In the genomic region with DNA sequence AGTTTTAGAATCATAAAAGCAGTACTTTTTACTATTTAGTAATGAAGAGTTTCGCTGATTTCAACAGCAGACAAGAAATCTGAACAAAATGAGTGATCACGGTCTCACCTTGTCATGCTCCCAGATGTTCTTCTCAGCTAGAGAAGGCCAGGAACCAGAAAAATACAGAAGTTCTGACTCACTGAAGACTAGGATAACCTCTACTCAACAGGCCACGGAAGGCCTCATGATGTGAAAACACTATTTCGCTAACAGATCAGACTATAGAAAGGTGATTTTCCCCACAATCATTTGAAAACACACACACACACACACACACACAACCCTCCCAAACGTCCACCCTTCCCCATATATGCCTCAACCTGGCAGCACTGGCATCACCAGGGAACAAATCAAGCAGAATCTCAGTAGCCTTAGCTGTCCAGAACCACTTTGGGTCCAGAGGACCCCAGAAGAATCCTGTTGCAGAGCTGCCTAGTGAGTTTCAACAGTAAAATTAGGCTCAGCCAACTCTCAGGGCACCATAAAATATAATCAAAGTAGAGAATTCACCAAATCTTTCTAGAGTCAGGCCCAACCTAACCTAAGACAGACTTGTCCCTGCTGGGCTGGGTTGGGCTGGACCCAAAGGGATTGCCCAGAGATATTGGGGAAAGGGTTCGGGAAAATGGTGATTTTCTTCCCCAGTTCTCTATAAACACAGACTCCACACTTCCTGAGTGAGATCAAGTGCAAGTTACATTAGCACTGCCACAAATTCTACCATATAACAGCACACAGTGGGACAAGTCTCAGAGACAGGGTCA, we compare ENCODE assay signal across 8 cellular contexts. TPM values are rescaled to one million over a fixed set of nuclear protein-coding genes. Genes with fewer than 3 reads are reported as not detected.
DNase-seq lines count a peak whose midpoint lies in the region; ATAC-seq and TF ChIP-seq lines count a peak whose summit lies in the region.

No MANE protein-coding gene starts in this region.

- no peaks in the 10 kb centered on the region for H3K27me3 ChIP-seq in prostate gland (replicated peaks; ENCODE audit: insufficient read depth)

- H3K36me3 ChIP-seq in prostate gland, result no peaks in the 10 kb centered on the region

- intact Hi-C loops in prostate gland (cut with DNase I), result loop anchor here (5.0 kb wide), 1 partner anchor 63 kb away; no protein-coding TSS in a partner anchor
- intact Hi-C loops in left colon (cut with DNase I, micrococcal nuclease), result no loop called here

- no peak for TF ChIP-seq POLR2A in prostate gland (IDR thresholded peaks at IDR 0.05)

- H3K27ac ChIP-seq in epithelial cell of prostate (peak overlapping the region; percentile 14), prostate gland (no peak overlapping the region)

- DNase-seq in GM12865 (ENCODE audit: low read depth) (peak; percentile 86), LHCN-M2 (ENCODE audit: low read depth) (peak; percentile 50), epithelial cell of prostate (ENCODE audit: low read depth, low spot score) (no peak), prostate gland (ENCODE audit: low spot score) (no peak), COLO829 (ENCODE audit: low spot score) (no peak), left colon (no peak)

- H3K4me3 ChIP-seq in GM12865 (ENCODE audit: low read depth, low read length) (peak overlapping the region; percentile 9; the same call in 1 of the 2 replicates), prostate gland (no peak overlapping the region)

- H3K4me1 ChIP-seq in prostate gland (replicated peaks), result no peaks in the 10 kb centered on the region

- 94% methylated on average over 6 of the region's 6 CpGs for WGBS in prostate gland

- no peaks in the 10 kb centered on the region for H3K9me3 ChIP-seq in prostate gland

- TF ChIP-seq CTCF in GM12865 (IDR thresholded peaks at IDR 0.05; ENCODE audit: insufficient read depth, low read depth, low read length, missing control alignments), result no peak
- TF ChIP-seq CTCF in prostate gland (IDR thresholded peaks at IDR 0.05), result no peak

- ATAC-seq in GM21619 (IDR thresholded peaks at IDR 0.05; ENCODE audit: unreplicated experiment), result peak; percentile 86
- ATAC-seq in HG03097 (IDR thresholded peaks at IDR 0.05; ENCODE audit: low FRiP score, unreplicated experiment), result no peak
- ATAC-seq in left colon, result no peak

RNA-seq across cellular contexts. Expression of a gene that starts 7.9 kb away (rescaled TPM):
- total RNA-seq in LHCN-M2 (2014; rRNA removed) (30.7 and 35.2 TPM in 2 replicates), prostate gland (10 to 100 TPM; 18.2 to 30.8 TPM), left colon (10 to 100 TPM; 13.9 to 17.6 TPM)
- polyA plus RNA-seq in LHCN-M2 (2012), result 14.6 TPM

RNA-seq across cellular contexts. Expression of a gene that starts 28.1 kb away (rescaled TPM):
- total RNA-seq in LHCN-M2 (2014; rRNA removed) (0.17 and 0.19 TPM in 2 replicates), prostate gland (1 to 10 TPM in 1 of 2 donors, under 1 TPM in 1; 0.36 to 6.1 TPM), left colon (under 1 TPM; 0.34 to 0.95 TPM)
- 0.15 TPM for polyA plus RNA-seq in LHCN-M2 (2012)

Comparison
In these comparisons a context has a peak if more than half of its experiments do, and no peak if none do; other contexts are left out.
1. DNase-seq: peak in GM12865 (single experiment) and LHCN-M2 (single experiment); none in epithelial cell of prostate (single experiment), prostate gland (single experiment), COLO829 (single experiment) and left colon (0 of 2).